12 cellular contexts compared by ENCODE assay signal in genomic region chr5:132471944-132472343, GRCh38. TPM values are rescaled to one million over a fixed set of nuclear protein-coding genes. Genes with fewer than 3 reads are reported as not detected.
DNase-seq lines count a peak whose midpoint lies in the region; ATAC-seq and TF ChIP-seq lines count a peak whose summit lies in the region.
"Had no signal": no experiment of that assay in that cellular context is flagged by ENCODE, and none has a peak within 500 bp of the region (broad histone marks: within the 10 kb centered on the region; RNA-seq: fewer than 3 reads in every experiment).

No MANE protein-coding gene starts in this region.

- peak overlapping the region; percentile 82 for H3K27ac Mint-ChIP-seq in activated CD4-positive, alpha-beta T cell treated with anti-CD3 and anti-CD28 coated beads, Interleukin-2, amount 10 ng/mL, durations not matched to agents 7 days and 5 days
- H3K27ac Mint-ChIP-seq in T-helper 1 cell treated with Interleukin-12 subunit alpha and Interleukin-12 subunit beta and Interleukin-4 antibody, amounts not matched to agents 30 μg/mL and 1 μg/mL, for 36 hours: peak overlapping the region; percentile 79
- H3K27ac Mint-ChIP-seq in stimulated activated naive B cell treated with anti-CD40 and anti-IgM and Interleukin-4, amounts not matched to agents 10 μg/mL and 1 μg/mL and 100 μg/mL, for 72 hours: peak overlapping the region; percentile 89

- no peak for ATAC-seq in stimulated activated naive B cell treated with anti-CD40 and anti-IgM and Interleukin-4, amounts not matched to agents 10 μg/mL and 1 μg/mL and 100 μg/mL, for 72 hours (replicated peaks)

- no peak overlapping the region for H3K4me3 ChIP-seq in fibroblast of mammary gland (ENCODE audit: control insufficient read depth, low read depth, low read length)
- H3K4me3 ChIP-seq: SJSA1, thyroid gland had no signal

- no peak overlapping the region for H3K4me3 Mint-ChIP-seq in activated CD4-positive, alpha-beta T cell treated with anti-CD3 and anti-CD28 coated beads, Interleukin-2, amount 10 ng/mL, durations not matched to agents 7 days and 5 days
- peak overlapping the region; percentile 43 for H3K4me3 Mint-ChIP-seq in T-helper 1 cell treated with Interleukin-12 subunit alpha and Interleukin-12 subunit beta and Interleukin-4 antibody, amounts not matched to agents 30 μg/mL and 1 μg/mL, for 36 hours
- no peak overlapping the region for H3K4me3 Mint-ChIP-seq in stimulated activated naive B cell treated with anti-CD40 and anti-IgM and Interleukin-4, amounts not matched to agents 10 μg/mL and 1 μg/mL and 100 μg/mL, for 72 hours

- no peaks in the 10 kb centered on the region for H3K27me3 Mint-ChIP-seq in activated CD4-positive, alpha-beta T cell treated with anti-CD3 and anti-CD28 coated beads, Interleukin-2, amount 10 ng/mL, durations not matched to agents 7 days and 5 days
- no peaks in the 10 kb centered on the region for H3K27me3 Mint-ChIP-seq in T-helper 1 cell treated with Interleukin-12 subunit alpha and Interleukin-12 subunit beta and Interleukin-4 antibody, amounts not matched to agents 30 μg/mL and 1 μg/mL, for 36 hours (ENCODE audit: low read depth)
- H3K27me3 Mint-ChIP-seq in stimulated activated naive B cell treated with anti-CD40 and anti-IgM and Interleukin-4, amounts not matched to agents 10 μg/mL and 1 μg/mL and 100 μg/mL, for 72 hours: no peaks in the 10 kb centered on the region

- POLR2A ChIA-PET in activated CD4-positive, alpha-beta T cell treated with anti-CD3 and anti-CD28 coated beads, Interleukin-2, amount 10 ng/mL, durations not matched to agents 7 days and 5 days (lab: Charles Lee): interaction anchor here (1.4 kb wide), 1 partner anchor 46 kb away, joined by 3 read pairs; no protein-coding TSS in a partner anchor

- TF ChIP-seq CTCF in fibroblast of mammary gland (conservative IDR thresholded peaks at IDR 0.05; ENCODE audit: control insufficient read depth, insufficient read depth, low read depth, low read length): no peak

- peaks cover 56% of the 10 kb centered on the region for H3K36me3 Mint-ChIP-seq in activated CD4-positive, alpha-beta T cell treated with anti-CD3 and anti-CD28 coated beads, Interleukin-2, amount 10 ng/mL, durations not matched to agents 7 days and 5 days (ENCODE audit: low read depth)
- H3K36me3 Mint-ChIP-seq in T-helper 1 cell treated with Interleukin-12 subunit alpha and Interleukin-12 subunit beta and Interleukin-4 antibody, amounts not matched to agents 30 μg/mL and 1 μg/mL, for 36 hours (ENCODE audit: low read depth): peaks cover 45% of the 10 kb centered on the region
- peaks cover 2 to 3% of the 10 kb centered on the region in 2 donors for H3K36me3 Mint-ChIP-seq in stimulated activated naive B cell treated with anti-CD40 and anti-IgM and Interleukin-4, amounts not matched to agents 10 μg/mL and 1 μg/mL and 100 μg/mL, for 72 hours

- peak; percentile 6 for DNase-seq in activated CD4-positive, alpha-beta T cell treated with anti-CD3 and anti-CD28 coated beads, Interleukin-2, amount 10 ng/mL, durations not matched to agents 7 days and 5 days
- no peak for DNase-seq in activated CD4-positive, alpha-beta T cell treated with anti-CD3 and anti-CD28 coated beads, Interleukin-2, amount 50 U/mL, for 1 hour
- DNase-seq in fibroblast of mammary gland (ENCODE audit: low read depth): peak; percentile 23
- no peak for DNase-seq in stimulated activated naive B cell treated with anti-CD40 and anti-IgM and Interleukin-4, amounts not matched to agents 10 μg/mL and 1 μg/mL and 100 μg/mL, for 72 hours
- DNase-seq in NCI-H2196 (lab: John Stamatoyannopoulos, UW; ENCODE audit: unreplicated experiment): no peak
- DNase-seq in T1000 (lab: John Stamatoyannopoulos, UW): no peak
- DNase-seq in NOMO-1 treated with dmso at 0.1 percent for 144 hours (lab: John Stamatoyannopoulos, UW; ENCODE audit: unreplicated experiment): no peak
- DNase-seq: midbrain, retina had no signal

- peaks cover 88% of the 10 kb centered on the region for H3K4me1 Mint-ChIP-seq in activated CD4-positive, alpha-beta T cell treated with anti-CD3 and anti-CD28 coated beads, Interleukin-2, amount 10 ng/mL, durations not matched to agents 7 days and 5 days
- H3K4me1 Mint-ChIP-seq in T-helper 1 cell treated with Interleukin-12 subunit alpha and Interleukin-12 subunit beta and Interleukin-4 antibody, amounts not matched to agents 30 μg/mL and 1 μg/mL, for 36 hours (ENCODE audit: low read depth): peaks cover 76% of the 10 kb centered on the region
- H3K4me1 Mint-ChIP-seq in stimulated activated naive B cell treated with anti-CD40 and anti-IgM and Interleukin-4, amounts not matched to agents 10 μg/mL and 1 μg/mL and 100 μg/mL, for 72 hours: peaks cover 41 to 71% of the 10 kb centered on the region in 2 donors

- H3K9me3 Mint-ChIP-seq in activated CD4-positive, alpha-beta T cell treated with anti-CD3 and anti-CD28 coated beads, Interleukin-2, amount 10 ng/mL, durations not matched to agents 7 days and 5 days: no peaks in the 10 kb centered on the region
- no peaks in the 10 kb centered on the region for H3K9me3 Mint-ChIP-seq in T-helper 1 cell treated with Interleukin-12 subunit alpha and Interleukin-12 subunit beta and Interleukin-4 antibody, amounts not matched to agents 30 μg/mL and 1 μg/mL, for 36 hours
- no peaks in the 10 kb centered on the region for H3K9me3 Mint-ChIP-seq in stimulated activated naive B cell treated with anti-CD40 and anti-IgM and Interleukin-4, amounts not matched to agents 10 μg/mL and 1 μg/mL and 100 μg/mL, for 72 hours

- CTCF ChIA-PET in activated CD4-positive, alpha-beta T cell treated with anti-CD3 and anti-CD28 coated beads, Interleukin-2, amount 10 ng/mL, durations not matched to agents 7 days and 5 days (lab: Charles Lee): interaction anchor here (0.9 to 5.0 kb wide), 12 partner anchors 8 to 61 kb away, joined by 3 to 17 read pairs (median 6); no protein-coding TSS in a partner anchor

RNA-seq across cellular contexts. Expression of gene IRF1, which starts 18.6 kb away (rescaled TPM):
- total RNA-seq in activated CD4-positive, alpha-beta T cell treated with anti-CD3 and anti-CD28 coated beads, Interleukin-2, amount 10 ng/mL, durations not matched to agents 7 days and 5 days: 100 to 1,000 TPM; 289 to 302 TPM

Comparison
In these comparisons a context has a peak if more than half of its experiments do, and no peak if none do; other contexts are left out.
1. DNase-seq: peak in activated CD4-positive, alpha-beta T cell treated with anti-CD3 and anti-CD28 coated beads, Interleukin-2, amount 10 ng/mL, durations not matched to agents 7 days and 5 days (single experiment) and fibroblast of mammary gland (single experiment); none in activated CD4-positive, alpha-beta T cell treated with anti-CD3 and anti-CD28 coated beads, Interleukin-2, amount 50 U/mL, for 1 hour (single experiment), stimulated activated naive B cell treated with anti-CD40 and anti-IgM and Interleukin-4, amounts not matched to agents 10 μg/mL and 1 μg/mL and 100 μg/mL, for 72 hours (single experiment), NCI-H2196 (single experiment), T1000 (single experiment) and NOMO-1 treated with dmso at 0.1 percent for 144 hours (single experiment).
2. Peak in every context shown above with its lines, with median percentiles within 50 percentile points of each other: H3K27ac Mint-ChIP-seq.